30 cellular contexts compared by ENCODE assay signal in genomic region chr3:57604971-57605370, GRCh38.
"Had no signal": no experiment of that assay in that cellular context is flagged by ENCODE, and none has a peak within 500 bp of the region (broad histone marks: within the 10 kb centered on the region; RNA-seq: fewer than 3 reads in every experiment).

No MANE protein-coding gene starts in this region.

- H3K27ac ChIP-seq: brain microvascular endothelial cell, Peyer's patch, SJSA1 had no signal

- DNase-seq: activated CD4-positive, alpha-beta T cell treated with anti-CD3 and anti-CD28 coated beads, Interleukin-2, amount 10 ng/mL, durations not matched to agents 24 days and 14 days; activated CD4-positive, alpha-beta T cell treated with anti-CD3 and anti-CD28 coated beads, Interleukin-2, amount 50 U/mL, for 4 hours; activated CD8-positive, alpha-beta T cell treated with anti-CD3 and anti-CD28 coated beads for 36 hours; activated effector memory CD4-positive, alpha-beta T cell treated with anti-CD3 and anti-CD28 coated beads, Interleukin-2, amount 50 U/mL, for 16 hours; activated naive CD4-positive, alpha-beta T cell; activated naive CD4-positive, alpha-beta T cell treated with anti-CD3 and anti-CD28 coated beads, Interleukin-2, amount 50 U/mL, for 16 hours; activated naive CD8-positive, alpha-beta T cell treated with anti-CD3 and anti-CD28 coated beads for 36 hours; activated T-cell treated with anti-CD3 and anti-CD28 coated beads, Interleukin-2, amount 50 U/mL, for 1 hour; activated T-cell treated with anti-CD3 and anti-CD28 coated beads, Interleukin-2, amount 50 U/mL, for 72 hours; amniotic stem cell; aorta; brain microvascular endothelial cell; central memory CD4-positive, alpha-beta T cell; NCI-H1105; NCI-H1417 treated with DMSO at 0.1 percent for 48 hours; NCI-H187 treated with DMSO at 0.1 percent for 48 hours; NCI-H2081 treated with DMSO at 0.1 percent for 48 hours; NCI-H226; NCI-H446 treated with DMSO at 0.1 percent for 48 hours; NCI-H524 treated with DMSO at 0.1 percent for 48 hours; RPMI8226; SHP77 treated with DMSO at 0.1 percent for 48 hours; SK-N-SH; SW 1271; T-helper 1 cell; T1000 had no signal

- H3K4me3 ChIP-seq: K562, Peyer's patch, SJSA1 had no signal

- ATAC-seq: activated CD8-positive, alpha-beta T cell treated with anti-CD3 and anti-CD28 coated beads for 36 hours; activated T-cell treated with anti-CD3 and anti-CD28 coated beads, Interleukin-2, amount 50 U/mL, for 72 hours; activated T-helper 17 cell treated with anti-CD3 and anti-CD28 coated beads, Interleukin-2, amount 50 U/mL, for 72 hours; K562 had no signal

- H3K4me1 ChIP-seq: Peyer's patch, SJSA1 had no signal

- H3K36me3 ChIP-seq: brain microvascular endothelial cell, Peyer's patch, SJSA1 had no signal

- H3K9me3 ChIP-seq: Peyer's patch, SJSA1, SK-N-SH had no signal

- H3K4me3 Mint-ChIP-seq: activated CD4-positive, alpha-beta T cell treated with anti-CD3 and anti-CD28 coated beads, Interleukin-2, amount 10 ng/mL, durations not matched to agents 24 days and 14 days; activated CD8-positive, alpha-beta T cell treated with anti-CD3 and anti-CD28 coated beads for 36 hours; activated naive CD8-positive, alpha-beta T cell treated with anti-CD3 and anti-CD28 coated beads for 36 hours; activated T-cell treated with anti-CD3 and anti-CD28 coated beads, Interleukin-2, amount 50 U/mL, for 72 hours; activated T-helper 17 cell treated with anti-CD3 and anti-CD28 coated beads, Interleukin-2, amount 50 U/mL, for 72 hours had no signal

- H3K4me1 Mint-ChIP-seq: activated CD4-positive, alpha-beta T cell treated with anti-CD3 and anti-CD28 coated beads, Interleukin-2, amount 10 ng/mL, durations not matched to agents 24 days and 14 days; activated T-helper 17 cell treated with anti-CD3 and anti-CD28 coated beads, Interleukin-2, amount 50 U/mL, for 72 hours had no signal

- H3K27ac Mint-ChIP-seq: activated CD4-positive, alpha-beta T cell treated with anti-CD3 and anti-CD28 coated beads, Interleukin-2, amount 10 ng/mL, durations not matched to agents 24 days and 14 days; activated CD8-positive, alpha-beta T cell treated with anti-CD3 and anti-CD28 coated beads for 36 hours; activated naive CD8-positive, alpha-beta T cell treated with anti-CD3 and anti-CD28 coated beads for 36 hours; activated T-cell treated with anti-CD3 and anti-CD28 coated beads, Interleukin-2, amount 50 U/mL, for 72 hours; activated T-helper 17 cell treated with anti-CD3 and anti-CD28 coated beads, Interleukin-2, amount 50 U/mL, for 72 hours had no signal

- H3K27me3 Mint-ChIP-seq: activated CD4-positive, alpha-beta T cell treated with anti-CD3 and anti-CD28 coated beads, Interleukin-2, amount 10 ng/mL, durations not matched to agents 24 days and 14 days; activated CD8-positive, alpha-beta T cell treated with anti-CD3 and anti-CD28 coated beads for 36 hours; activated naive CD8-positive, alpha-beta T cell treated with anti-CD3 and anti-CD28 coated beads for 36 hours; activated T-helper 17 cell treated with anti-CD3 and anti-CD28 coated beads, Interleukin-2, amount 50 U/mL, for 72 hours had no signal

- H3K27me3 ChIP-seq: brain microvascular endothelial cell, Peyer's patch, SJSA1 had no signal
